8 cellular contexts compared by ENCODE assay signal in the genomic region with DNA sequence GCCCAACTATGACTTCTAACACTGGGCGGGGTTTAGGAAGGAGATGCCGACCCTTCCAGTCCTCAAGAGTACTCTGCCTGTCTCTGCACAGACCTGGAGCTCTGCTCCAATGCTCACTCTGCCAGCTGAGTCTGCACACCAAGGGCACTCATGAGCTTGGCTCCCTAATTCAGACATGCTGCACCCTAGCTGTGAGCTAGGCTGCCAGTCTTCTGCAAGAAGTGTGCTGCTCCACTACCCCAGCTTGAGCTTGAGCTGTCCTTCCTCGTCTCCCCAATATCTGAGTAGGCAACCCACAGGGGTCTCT. TPM values are rescaled to one million over a fixed set of nuclear protein-coding genes. Genes with fewer than 3 reads are reported as not detected.
DNase-seq lines count a peak whose midpoint lies in the region; ATAC-seq and TF ChIP-seq lines count a peak whose summit lies in the region.

No MANE protein-coding gene starts in this region.

- TF ChIP-seq POLR2A in testis (IDR thresholded peaks at IDR 0.05): no peak

- peaks cover 12% of the 10 kb centered on the region for H3K36me3 Mint-ChIP-seq in activated T-cell treated with anti-CD3 and anti-CD28 coated beads, Interleukin-2, amount 50 U/mL, for 24 hours (ENCODE audit: low read depth)
- H3K36me3 Mint-ChIP-seq in T-cell: peaks cover 7% of the 10 kb centered on the region
- no peaks in the 10 kb centered on the region for H3K36me3 Mint-ChIP-seq in glutamatergic neuron (ENCODE audit: unreplicated experiment)

- ATAC-seq in T-cell (replicated peaks in 1 of 4): peak; percentile 18 to 41 (median 38)

- no peaks in the 10 kb centered on the region for H3K9me3 Mint-ChIP-seq in activated T-cell treated with anti-CD3 and anti-CD28 coated beads, Interleukin-2, amount 50 U/mL, for 24 hours
- H3K9me3 Mint-ChIP-seq in T-cell (no peaks in the 10 kb centered on the region), glutamatergic neuron (ENCODE audit: unreplicated experiment) (no peaks in the 10 kb centered on the region)

- CTCF ChIA-PET in T-cell (lab: Charles Lee): interaction anchor here in 1 of 2 donors (1.0 to 2.1 kb wide), 3 partner anchors 9 to 13 kb away, joined by 3 to 10 read pairs (median 5); a partner anchor contains a TSS

- no peak overlapping the region for H3K4me3 ChIP-seq in cardiac muscle cell
- no peak overlapping the region for H3K4me3 ChIP-seq in testis

- TF ChIP-seq CTCF in cardiac muscle cell (IDR thresholded peaks at IDR 0.05; ENCODE audit: low read depth, low read length) (no peak), testis (IDR thresholded peaks at IDR 0.05) (no peak), glutamatergic neuron (IDR thresholded peaks at IDR 0.05; ENCODE audit: partially characterized antibody, unreplicated experiment) (no peak)

- peaks cover 57% of the 10 kb centered on the region for H3K4me1 ChIP-seq in cardiac muscle cell (ENCODE audit: low read depth)
- peaks cover 24% of the 10 kb centered on the region for H3K4me1 ChIP-seq in testis

- H3K9me3 ChIP-seq in cardiac muscle cell (ENCODE audit: low read depth) (no peaks in the 10 kb centered on the region), testis (no peaks in the 10 kb centered on the region)

- no peaks in the 10 kb centered on the region for H3K27me3 Mint-ChIP-seq in activated T-cell treated with anti-CD3 and anti-CD28 coated beads, Interleukin-2, amount 50 U/mL, for 24 hours
- no peaks in the 10 kb centered on the region for H3K27me3 Mint-ChIP-seq in T-cell
- no peaks in the 10 kb centered on the region for H3K27me3 Mint-ChIP-seq in glutamatergic neuron (ENCODE audit: unreplicated experiment)

- POLR2A ChIA-PET in T-cell (lab: Charles Lee): no interaction called here

- H3K27ac ChIP-seq in cardiac muscle cell (peak overlapping the region; percentile 67), testis (peak overlapping the region; percentile 47 to 55)

- H3K36me3 ChIP-seq in cardiac muscle cell (no peaks in the 10 kb centered on the region), testis (ENCODE audit: low read depth, missing control alignments) (no peaks in the 10 kb centered on the region)

- H3K27ac Mint-ChIP-seq in activated T-cell treated with anti-CD3 and anti-CD28 coated beads, Interleukin-2, amount 50 U/mL, for 24 hours: no peak overlapping the region
- H3K27ac Mint-ChIP-seq in T-cell (peak overlapping the region in 1 of 2 donors; percentile 87), glutamatergic neuron (ENCODE audit: unreplicated experiment) (no peak overlapping the region)

- DNase-seq in activated T-cell treated with anti-CD3 and anti-CD28 coated beads, Interleukin-2, amount 50 U/mL, for 24 hours: peak; percentile 57
- DNase-seq in activated T-cell treated with anti-CD3 and anti-CD28 coated beads, Interleukin-2, amount 50 U/mL, for 1 hour: no peak
- DNase-seq in T-cell (peak in 1 of 34 experiments; percentile 10), cardiac muscle cell (ENCODE audit: low read depth in 1 of 2, low spot score in 1 of 2) (peak in 1 of 2 donors; percentile 36), testis (no peak), HuH-7 (ENCODE audit: low spot score) (no peak), NAMALWA (ENCODE audit: low spot score) (no peak), glutamatergic neuron (no peak)

- peak overlapping the region; percentile 66 for H3K4me3 Mint-ChIP-seq in activated T-cell treated with anti-CD3 and anti-CD28 coated beads, Interleukin-2, amount 50 U/mL, for 24 hours
- H3K4me3 Mint-ChIP-seq in T-cell (peak overlapping the region; percentile 8 to 42 (median 22)), glutamatergic neuron (ENCODE audit: unreplicated experiment) (no peak overlapping the region)

- no peaks in the 10 kb centered on the region for H3K27me3 ChIP-seq in cardiac muscle cell
- H3K27me3 ChIP-seq in testis: no peaks in the 10 kb centered on the region

- peaks cover 27% of the 10 kb centered on the region for H3K4me1 Mint-ChIP-seq in activated T-cell treated with anti-CD3 and anti-CD28 coated beads, Interleukin-2, amount 50 U/mL, for 24 hours (ENCODE audit: low read depth)
- H3K4me1 Mint-ChIP-seq in T-cell: peaks cover 14 to 20% (median 17%) of the 10 kb centered on the region in 3 donors
- peaks cover 5% of the 10 kb centered on the region for H3K4me1 Mint-ChIP-seq in glutamatergic neuron (ENCODE audit: low read depth, unreplicated experiment)

- intact Hi-C loops in testis (cut with DNase I; ENCODE audit: low total_unique reads): no loop called here

- 41 to 65% methylated on average over 3 of the region's 3 CpGs for WGBS in testis, 2 donors

RNA-seq across cellular contexts. Expression of a gene that starts 13.2 kb away (rescaled TPM):
- total RNA-seq in T-cell (10 to 100 TPM; 46.9 to 84.0 (median 53.1) TPM), cardiac muscle cell (69.9 and 93.5 TPM in 2 replicates), testis (10 to 100 TPM; 64.3 to 99.3 TPM), glutamatergic neuron (ENCODE audit: unreplicated experiment) (50.7 TPM)
- polyA plus RNA-seq in cardiac muscle cell (36.8 and 54.8 TPM in 2 replicates), testis (ENCODE audit: insufficient read depth, low read depth, low replicate concordance) (29.6 TPM)
